ENCODE assay signal across 8 cellular contexts in genomic region chr20:26010224-26010941, GRCh38.
DNase-seq lines count a peak whose midpoint lies in the region; TF ChIP-seq lines count a peak whose summit lies in the region.
"Not testable (repeated sequence)": the region's sequence is repeated elsewhere in the genome, so short reads cannot be mapped to it uniquely, and the experiment has no call there.

No MANE protein-coding gene starts in this region.

- H3K36me3 Mint-ChIP-seq in HFFc6 (ENCODE audit: low read depth); endodermal cell (ENCODE audit: low read depth); neural crest cell (ENCODE audit: low read depth): not testable (repeated sequence)

- peaks cover 10% of the 10 kb centered on the region for H3K4me1 Mint-ChIP-seq in HFFc6 (ENCODE audit: low read depth)
- H3K4me1 Mint-ChIP-seq in endodermal cell: not testable (repeated sequence)
- H3K4me1 Mint-ChIP-seq in neural crest cell: peaks cover 10% of the 10 kb centered on the region

- H3K27me3 ChIP-seq in BJ (ENCODE audit: control insufficient read depth, insufficient read depth, low read length); adrenal gland; endodermal cell (ENCODE audit: control insufficient read depth, insufficient read depth, low read length, poor library complexity, severe bottlenecking); kidney epithelial cell (ENCODE audit: control insufficient read depth, insufficient read depth, low read length); stomach smooth muscle (ENCODE audit: control insufficient read depth in 1 of 2, insufficient read depth in 2 of 2, low read length in 2 of 2): not testable (repeated sequence)

- TF ChIP-seq POLR2A in adrenal gland (IDR thresholded peaks at IDR 0.05): peak in 1 of 2 donors; percentile 55

- H3K4me1 ChIP-seq in adrenal gland (replicated peaks in 1 of 2); endodermal cell (ENCODE audit: control insufficient read depth, insufficient read depth, low read length); stomach smooth muscle (ENCODE audit: control insufficient read depth, insufficient read depth, low read length): not testable (repeated sequence)

- H3K9me3 ChIP-seq in adrenal gland (replicated peaks in 1 of 3); endodermal cell (ENCODE audit: control insufficient read depth, low read length); stomach smooth muscle (ENCODE audit: control insufficient read depth in 2 of 2, low read length in 2 of 2): not testable (repeated sequence)

- H3K27ac Mint-ChIP-seq in HFFc6 (peak overlapping the region; percentile 84), endodermal cell (peak overlapping the region; percentile 99), neural crest cell (ENCODE audit: unreplicated experiment) (peak overlapping the region; percentile 99)

- POLR2A ChIA-PET in BJ (lab: Charles Lee): not testable (repeated sequence)

- WGBS in adrenal gland, 4 donors: 12 to 20% (median 15%) methylated on average over 6 to 11 of the region's 13 CpGs
- WGBS in endodermal cell (ENCODE audit: insufficient coverage in 1 of 2, insufficient read length in 1 of 2), 2 experiments: 12 to 17% methylated on average over 2 to 7 of the region's 13 CpGs

- intact Hi-C loops in adrenal gland (cut with DNase I): not testable (repeated sequence)

- H3K4me3 ChIP-seq in BJ (ENCODE audit: low read depth, low read length) (peak overlapping the region; percentile 66), adrenal gland (peak overlapping the region; percentile 60 to 69 (median 64)), endodermal cell (ENCODE audit: low read length) (peak overlapping the region; percentile 93), kidney epithelial cell (ENCODE audit: low read depth, low read length) (peak overlapping the region; percentile 73), stomach smooth muscle (ENCODE audit: low read length in 2 of 2) (peak overlapping the region; percentile 63 to 78)

- H3K27me3 Mint-ChIP-seq in HFFc6 (ENCODE audit: insufficient read depth); endodermal cell (ENCODE audit: insufficient read depth); neural crest cell (ENCODE audit: low read depth): not testable (repeated sequence)

- H3K36me3 ChIP-seq in BJ (ENCODE audit: control insufficient read depth, insufficient read depth, low read length); adrenal gland (replicated peaks in 1 of 2); endodermal cell (ENCODE audit: control insufficient read depth, insufficient read depth, low read length); kidney epithelial cell (ENCODE audit: control insufficient read depth, insufficient read depth, low read length); stomach smooth muscle (ENCODE audit: control insufficient read depth in 2 of 2, insufficient read depth in 2 of 2, low read length in 2 of 2): not testable (repeated sequence)

- not testable (repeated sequence) for DNase-seq in BJ (ENCODE audit: low read depth); HFFc6; endodermal cell; kidney epithelial cell (ENCODE audit: low read depth)
- peak; percentile 50 for DNase-seq in SW480 (ENCODE audit: low spot score)
- peak in 5 of 7 donors; percentile 20 to 35 (median 28) for DNase-seq in adrenal gland
- DNase-seq in neural crest cell (ENCODE audit: low read depth, low spot score): peak; percentile 20

- H3K4me3 Mint-ChIP-seq in HFFc6 (peak overlapping the region; percentile 91), endodermal cell (peak overlapping the region; percentile 96), neural crest cell (peak overlapping the region; percentile 93)

- H3K27ac ChIP-seq in adrenal gland (peak overlapping the region; percentile 81 to 94 (median 85)), endodermal cell (ENCODE audit: low read depth, low read length) (peak overlapping the region; percentile 97), stomach smooth muscle (ENCODE audit: low read length) (peak overlapping the region; percentile 53)

- peak overlapping the region; percentile 99 for H3K9ac ChIP-seq in endodermal cell (ENCODE audit: extremely low read depth, low read length, poor library complexity, severe bottlenecking)
- peak overlapping the region; percentile 60 to 71 for H3K9ac ChIP-seq in stomach smooth muscle (ENCODE audit: low read length in 2 of 2)

- TF ChIP-seq CTCF in BJ (IDR thresholded peaks at IDR 0.05; ENCODE audit: insufficient read depth, low read depth, low read length); HFFc6 (IDR thresholded peaks at IDR 0.05); adrenal gland (IDR thresholded peaks at IDR 0.05); endodermal cell (conservative IDR thresholded peaks at IDR 0.05); kidney epithelial cell (IDR thresholded peaks at IDR 0.05; ENCODE audit: insufficient read depth, low read length, poor library complexity, severe bottlenecking); neural crest cell (conservative IDR thresholded peaks at IDR 0.05): not testable (repeated sequence)

- H3K9me3 Mint-ChIP-seq in HFFc6, endodermal cell, neural crest cell: not testable (repeated sequence)

- CTCF ChIA-PET in BJ (lab: Yijun Ruan, JAX): not testable (repeated sequence)
